In the genomic region with DNA sequence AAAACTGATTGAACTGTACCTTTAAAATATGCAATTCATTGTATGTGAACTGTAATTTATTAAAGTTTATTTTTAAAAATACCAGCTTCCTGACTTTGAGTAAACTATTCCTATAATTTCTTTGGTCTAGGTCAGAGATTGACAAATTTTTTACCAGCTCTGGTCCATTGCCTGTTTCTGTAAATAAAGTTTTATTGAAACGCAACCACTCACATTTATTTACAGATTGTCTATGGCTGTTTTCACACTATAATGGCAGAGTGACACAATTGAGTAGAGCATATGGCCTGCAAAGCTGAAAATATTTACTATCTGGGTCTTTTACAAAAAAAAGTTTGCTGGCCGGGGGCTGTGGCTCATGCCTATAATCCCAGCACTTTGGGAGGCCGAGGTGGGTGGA, we compare ENCODE assay signal across 33 cellular contexts.
"Had no signal": no experiment of that assay in that cellular context is flagged by ENCODE, and none has a peak within 500 bp of the region (broad histone marks: within the 10 kb centered on the region; RNA-seq: fewer than 3 reads in every experiment).

No MANE protein-coding gene starts in this region.

- H3K4me3 ChIP-seq: MG63 had no signal

- H3K27me3 ChIP-seq: MG63 had no signal

- H3K36me3 ChIP-seq: MG63 had no signal

- DNase-seq: Karpas-422, Kasumi-1, MG63, MM.1S, NCI-H1048, NCI-H1092, NCI-H1092 treated with DMSO at 0.1 percent for 48 hours, NCI-H1105, NCI-H1105 treated with DMSO at 0.1 percent for 48 hours, NCI-H1417, NCI-H1417 treated with DMSO at 0.1 percent for 48 hours, NCI-H1436, NCI-H1436 treated with DMSO at 0.1 percent for 48 hours, NCI-H146, NCI-H1694, NCI-H1694 treated with DMSO at 0.1 percent for 48 hours, NCI-H187, NCI-H187 treated with DMSO at 0.1 percent for 48 hours, NCI-H1930, NCI-H2029, NCI-H2029 treated with DMSO at 0.1 percent for 48 hours, NCI-H2081, NCI-H2081 treated with DMSO at 0.1 percent for 48 hours, NCI-H2107, NCI-H2171, NCI-H2171 treated with DMSO at 0.1 percent for 48 hours, NCI-H2227 treated with DMSO at 0.1 percent for 48 hours, NCI-H226, NCI-H345, NCI-H446, NCI-H446 treated with DMSO at 0.1 percent for 48 hours, NCI-H510A, NCI-H510A treated with DMSO at 0.1 percent for 48 hours had no signal
